ENCODE assay signal across 31 cellular contexts in the genomic region with DNA sequence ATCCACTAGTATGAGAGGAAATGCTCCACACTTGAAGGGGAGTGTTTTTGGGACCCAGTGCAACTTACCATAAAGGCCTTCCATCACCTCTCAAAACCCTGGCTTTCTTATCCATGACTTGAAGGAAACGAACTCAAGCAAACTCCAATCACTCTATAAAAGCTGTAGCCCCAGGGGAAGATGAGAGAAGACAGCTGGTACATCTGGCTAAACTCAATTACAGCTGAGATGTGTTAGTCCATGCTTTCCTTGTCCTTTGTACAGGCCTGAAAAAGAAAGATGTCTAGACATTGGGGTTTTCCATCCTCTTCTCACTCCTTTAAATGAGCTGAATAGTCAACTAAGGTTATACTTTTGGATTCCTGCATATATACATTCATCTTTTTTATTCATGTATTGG.
"Had no signal": no experiment of that assay in that cellular context is flagged by ENCODE, and none has a peak within 500 bp of the region (broad histone marks: within the 10 kb centered on the region; RNA-seq: fewer than 3 reads in every experiment).

No MANE protein-coding gene starts in this region.

- H3K9me3 ChIP-seq: adrenal gland, ascending aorta, body of pancreas, breast epithelium had no signal

- H3K4me1 ChIP-seq: adrenal gland, ascending aorta, body of pancreas, breast epithelium had no signal

- DNase-seq: activated effector memory CD4-positive, alpha-beta T cell treated with anti-CD3 and anti-CD28 coated beads, Interleukin-2, amount 50 U/mL, for 16 hours; activated effector memory CD4-positive, alpha-beta T cell treated with Interleukin-2 at 50 U/mL for 16 hours; activated gamma-delta T cell; activated gamma-delta T cell treated with Interleukin-2 at 50 U/mL for 16 hours; activated naive CD4-positive, alpha-beta T cell; activated naive CD4-positive, alpha-beta T cell treated with anti-CD3 and anti-CD28 coated beads for 36 hours; activated naive CD4-positive, alpha-beta T cell treated with anti-CD3 and anti-CD28 coated beads, Interleukin-2, amount 10 ng/mL, durations not matched to agents 7 days and 5 days; activated naive CD4-positive, alpha-beta T cell treated with anti-CD3 and anti-CD28 coated beads, Interleukin-2, amount 50 U/mL, for 16 hours; activated naive CD4-positive, alpha-beta T cell treated with Interleukin-2 at 50 U/mL for 16 hours; activated naive CD8-positive, alpha-beta T cell treated with anti-CD3 and anti-CD28 coated beads for 36 hours; activated naive CD8-positive, alpha-beta T cell treated with anti-CD3 and anti-CD28 coated beads, Interleukin-2, amount 10 ng/mL, durations not matched to agents 7 days and 5 days; activated naive CD8-positive, alpha-beta T cell treated with anti-CD3 and anti-CD28 coated beads, Interleukin-2, amount 50 U/mL, for 24 hours; activated T-cell treated with anti-CD3 and anti-CD28 coated beads for 4 hours; activated T-cell treated with anti-CD3 and anti-CD28 coated beads, Interleukin-2, amount 50 U/mL, for 1 hour; activated T-cell treated with anti-CD3 and anti-CD28 coated beads, Interleukin-2, amount 50 U/mL, for 24 hours; activated T-cell treated with anti-CD3 and anti-CD28 coated beads, Interleukin-2, amount 50 U/mL, for 4 hours; activated T-cell treated with anti-CD3 and anti-CD28 coated beads, Interleukin-2, amount 50 U/mL, for 48 hours; activated T-cell treated with anti-CD3 and anti-CD28 coated beads, Interleukin-2, amount 50 U/mL, for 72 hours; adrenal gland; amniotic stem cell; amygdala; anterior cingulate cortex; aorta; body of pancreas; brain microvascular endothelial cell; caudate nucleus; central memory CD4-positive, alpha-beta T cell; cerebellar nuclear complex had no signal

- H3K27me3 ChIP-seq: adrenal gland, ascending aorta, body of pancreas, brain microvascular endothelial cell, breast epithelium, cardiac muscle cell had no signal

- H3K27ac ChIP-seq: adrenal gland, ascending aorta, body of pancreas, brain microvascular endothelial cell, breast epithelium, cardiac muscle cell had no signal

- H3K36me3 ChIP-seq: adrenal gland, ascending aorta, brain microvascular endothelial cell, breast epithelium, cardiac muscle cell had no signal

- H3K4me3 ChIP-seq: adrenal gland, ascending aorta, body of pancreas, breast epithelium, cardiac muscle cell had no signal
